ENCODE assay signal across 1 cellular context in the genomic region with DNA sequence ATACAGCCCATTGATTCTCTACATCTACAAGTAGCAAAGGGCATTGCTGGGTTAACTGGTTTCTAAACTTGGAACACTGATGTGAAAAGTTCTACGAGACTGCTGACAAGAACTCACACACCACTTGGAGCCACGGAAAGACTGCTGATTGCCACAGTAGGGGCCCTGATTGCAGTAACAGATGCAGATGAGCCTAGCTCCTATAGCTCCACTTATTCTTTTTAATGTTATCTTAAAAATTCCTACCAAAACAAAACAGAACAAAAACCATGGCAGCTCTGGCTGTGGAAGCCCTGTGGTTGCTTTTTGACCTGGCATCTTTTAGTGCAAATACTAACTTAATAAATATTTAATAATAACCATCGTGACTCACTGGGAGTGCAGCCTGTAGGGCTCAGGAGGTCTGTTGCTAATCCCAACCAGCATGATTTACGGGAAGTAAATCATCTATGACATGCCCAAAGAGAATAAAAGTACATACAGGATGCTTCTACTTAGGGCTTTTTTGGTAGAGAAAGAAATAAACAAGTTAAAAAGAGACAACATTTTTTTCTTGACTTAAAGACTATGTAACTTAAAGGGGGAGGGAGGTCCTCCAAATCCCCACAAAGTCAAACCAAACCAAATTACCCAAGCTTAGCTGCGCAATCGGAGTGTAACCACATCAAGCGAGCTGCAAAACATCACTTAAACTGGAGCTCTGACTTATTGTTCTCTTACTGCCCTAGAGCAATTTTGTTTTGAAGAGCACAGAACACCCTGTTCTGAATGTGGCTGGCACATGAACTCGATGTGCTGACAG.
TF ChIP-seq lines count a peak whose summit lies in the region.

No MANE protein-coding gene starts in this region.

TF ChIP-seq in HEK293, 187 proteins besides CTCF, POLR2A, EP300 and RAD21 (continued from another document and continues in another):
- TF ChIP-seq, protein P1, sequence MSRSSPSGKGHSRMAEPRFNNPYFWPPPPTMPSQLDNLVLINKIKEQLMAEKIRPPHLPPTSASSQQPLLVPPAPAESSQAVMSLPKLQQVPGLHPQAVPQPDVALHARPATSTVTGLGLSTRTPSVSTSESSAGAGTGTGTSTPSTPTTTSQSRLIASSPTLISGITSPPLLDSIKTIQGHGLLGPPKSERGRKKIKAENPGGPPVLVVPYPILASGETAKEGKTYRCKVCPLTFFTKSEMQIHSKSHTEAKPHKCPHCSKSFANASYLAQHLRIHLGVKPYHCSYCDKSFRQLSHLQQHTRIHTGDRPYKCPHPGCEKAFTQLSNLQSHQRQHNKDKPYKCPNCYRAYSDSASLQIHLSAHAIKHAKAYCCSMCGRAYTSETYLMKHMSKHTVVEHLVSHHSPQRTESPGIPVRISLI (tag by site-specific recombination; IDR thresholded peaks at IDR 0.05): no peak
- no peak for TF ChIP-seq ZNF16 (tag by site-specific recombination; IDR thresholded peaks at IDR 0.05; ENCODE audit: low read depth)
- no peak for TF ChIP-seq ZNF2 (tag by site-specific recombination; IDR thresholded peaks at IDR 0.05)
- TF ChIP-seq, protein P2, sequence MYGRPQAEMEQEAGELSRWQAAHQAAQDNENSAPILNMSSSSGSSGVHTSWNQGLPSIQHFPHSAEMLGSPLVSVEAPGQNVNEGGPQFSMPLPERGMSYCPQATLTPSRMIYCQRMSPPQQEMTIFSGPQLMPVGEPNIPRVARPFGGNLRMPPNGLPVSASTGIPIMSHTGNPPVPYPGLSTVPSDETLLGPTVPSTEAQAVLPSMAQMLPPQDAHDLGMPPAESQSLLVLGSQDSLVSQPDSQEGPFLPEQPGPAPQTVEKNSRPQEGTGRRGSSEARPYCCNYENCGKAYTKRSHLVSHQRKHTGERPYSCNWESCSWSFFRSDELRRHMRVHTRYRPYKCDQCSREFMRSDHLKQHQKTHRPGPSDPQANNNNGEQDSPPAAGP (tag by site-specific recombination; IDR thresholded peaks at IDR 0.05): no peak
- no peak for TF ChIP-seq ZNF266 (tag by site-specific recombination; IDR thresholded peaks at IDR 0.05; ENCODE audit: low read depth)
- TF ChIP-seq HOXD13 (CRISPR knock-in tag; IDR thresholded peaks at IDR 0.05; ENCODE audit: borderline replicate concordance): no peak
- TF ChIP-seq, protein P3, sequence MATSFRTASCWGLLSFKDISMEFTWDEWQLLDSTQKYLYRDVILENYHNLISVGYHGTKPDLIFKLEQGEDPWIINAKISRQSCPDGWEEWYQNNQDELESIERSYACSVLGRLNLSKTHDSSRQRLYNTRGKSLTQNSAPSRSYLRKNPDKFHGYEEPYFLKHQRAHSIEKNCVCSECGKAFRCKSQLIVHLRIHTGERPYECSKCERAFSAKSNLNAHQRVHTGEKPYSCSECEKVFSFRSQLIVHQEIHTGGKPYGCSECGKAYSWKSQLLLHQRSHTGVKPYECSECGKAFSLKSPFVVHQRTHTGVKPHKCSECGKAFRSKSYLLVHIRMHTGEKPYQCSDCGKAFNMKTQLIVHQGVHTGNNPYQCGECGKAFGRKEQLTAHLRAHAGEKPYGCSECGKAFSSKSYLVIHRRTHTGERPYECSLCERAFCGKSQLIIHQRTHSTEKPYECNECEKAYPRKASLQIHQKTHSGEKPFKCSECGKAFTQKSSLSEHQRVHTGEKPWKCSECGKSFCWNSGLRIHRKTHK (tag by site-specific recombination; IDR thresholded peaks at IDR 0.05): no peak
- no peak for TF ChIP-seq ZNF785 (tag by site-specific recombination; IDR thresholded peaks at IDR 0.05)
- no peak for TF ChIP-seq ZSCAN23 (tag by site-specific recombination; IDR thresholded peaks at IDR 0.05)
- no peak for TF ChIP-seq ZNF48 (tag by site-specific recombination; IDR thresholded peaks at IDR 0.05)
- TF ChIP-seq, protein P4, sequence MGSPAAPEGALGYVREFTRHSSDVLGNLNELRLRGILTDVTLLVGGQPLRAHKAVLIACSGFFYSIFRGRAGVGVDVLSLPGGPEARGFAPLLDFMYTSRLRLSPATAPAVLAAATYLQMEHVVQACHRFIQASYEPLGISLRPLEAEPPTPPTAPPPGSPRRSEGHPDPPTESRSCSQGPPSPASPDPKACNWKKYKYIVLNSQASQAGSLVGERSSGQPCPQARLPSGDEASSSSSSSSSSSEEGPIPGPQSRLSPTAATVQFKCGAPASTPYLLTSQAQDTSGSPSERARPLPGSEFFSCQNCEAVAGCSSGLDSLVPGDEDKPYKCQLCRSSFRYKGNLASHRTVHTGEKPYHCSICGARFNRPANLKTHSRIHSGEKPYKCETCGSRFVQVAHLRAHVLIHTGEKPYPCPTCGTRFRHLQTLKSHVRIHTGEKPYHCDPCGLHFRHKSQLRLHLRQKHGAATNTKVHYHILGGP (tag by site-specific recombination; IDR thresholded peaks at IDR 0.05): no peak
- no peak for TF ChIP-seq EGR2 (tag by site-specific recombination; IDR thresholded peaks at IDR 0.05; ENCODE audit: low read depth)
- TF ChIP-seq MZF1 (tag by site-specific recombination; IDR thresholded peaks at IDR 0.05; ENCODE audit: borderline replicate concordance): peak; percentile 96
- TF ChIP-seq, protein P5, sequence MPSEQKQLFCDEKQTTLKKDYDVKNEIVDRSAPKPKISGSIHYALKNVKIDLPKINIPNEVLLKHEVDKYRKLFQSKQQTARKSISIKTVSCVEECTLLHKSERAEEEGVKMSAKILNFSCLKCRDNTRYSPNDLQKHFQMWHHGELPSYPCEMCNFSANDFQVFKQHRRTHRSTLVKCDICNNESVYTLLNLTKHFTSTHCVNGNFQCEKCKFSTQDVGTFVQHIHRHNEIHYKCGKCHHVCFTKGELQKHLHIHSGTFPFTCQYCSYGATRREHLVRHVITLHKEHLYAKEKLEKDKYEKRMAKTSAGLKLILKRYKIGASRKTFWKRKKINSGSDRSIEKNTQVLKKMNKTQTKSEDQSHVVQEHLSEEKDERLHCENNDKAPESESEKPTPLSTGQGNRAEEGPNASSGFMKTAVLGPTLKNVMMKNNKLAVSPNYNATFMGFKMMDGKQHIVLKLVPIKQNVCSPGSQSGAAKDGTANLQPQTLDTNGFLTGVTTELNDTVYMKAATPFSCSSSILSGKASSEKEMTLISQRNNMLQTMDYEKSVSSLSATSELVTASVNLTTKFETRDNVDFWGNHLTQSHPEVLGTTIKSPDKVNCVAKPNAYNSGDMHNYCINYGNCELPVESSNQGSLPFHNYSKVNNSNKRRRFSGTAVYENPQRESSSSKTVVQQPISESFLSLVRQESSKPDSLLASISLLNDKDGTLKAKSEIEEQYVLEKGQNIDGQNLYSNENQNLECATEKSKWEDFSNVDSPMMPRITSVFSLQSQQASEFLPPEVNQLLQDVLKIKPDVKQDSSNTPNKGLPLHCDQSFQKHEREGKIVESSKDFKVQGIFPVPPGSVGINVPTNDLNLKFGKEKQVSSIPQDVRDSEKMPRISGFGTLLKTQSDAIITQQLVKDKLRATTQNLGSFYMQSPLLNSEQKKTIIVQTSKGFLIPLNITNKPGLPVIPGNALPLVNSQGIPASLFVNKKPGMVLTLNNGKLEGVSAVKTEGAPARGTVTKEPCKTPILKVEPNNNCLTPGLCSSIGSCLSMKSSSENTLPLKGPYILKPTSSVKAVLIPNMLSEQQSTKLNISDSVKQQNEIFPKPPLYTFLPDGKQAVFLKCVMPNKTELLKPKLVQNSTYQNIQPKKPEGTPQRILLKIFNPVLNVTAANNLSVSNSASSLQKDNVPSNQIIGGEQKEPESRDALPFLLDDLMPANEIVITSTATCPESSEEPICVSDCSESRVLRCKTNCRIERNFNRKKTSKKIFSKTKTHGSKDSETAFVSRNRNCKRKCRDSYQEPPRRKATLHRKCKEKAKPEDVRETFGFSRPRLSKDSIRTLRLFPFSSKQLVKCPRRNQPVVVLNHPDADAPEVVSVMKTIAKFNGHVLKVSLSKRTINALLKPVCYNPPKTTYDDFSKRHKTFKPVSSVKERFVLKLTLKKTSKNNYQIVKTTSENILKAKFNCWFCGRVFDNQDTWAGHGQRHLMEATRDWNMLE (tag by site-specific recombination; conservative IDR thresholded peaks at IDR 0.05; ENCODE audit: low read depth): no peak
- TF ChIP-seq, protein P6, sequence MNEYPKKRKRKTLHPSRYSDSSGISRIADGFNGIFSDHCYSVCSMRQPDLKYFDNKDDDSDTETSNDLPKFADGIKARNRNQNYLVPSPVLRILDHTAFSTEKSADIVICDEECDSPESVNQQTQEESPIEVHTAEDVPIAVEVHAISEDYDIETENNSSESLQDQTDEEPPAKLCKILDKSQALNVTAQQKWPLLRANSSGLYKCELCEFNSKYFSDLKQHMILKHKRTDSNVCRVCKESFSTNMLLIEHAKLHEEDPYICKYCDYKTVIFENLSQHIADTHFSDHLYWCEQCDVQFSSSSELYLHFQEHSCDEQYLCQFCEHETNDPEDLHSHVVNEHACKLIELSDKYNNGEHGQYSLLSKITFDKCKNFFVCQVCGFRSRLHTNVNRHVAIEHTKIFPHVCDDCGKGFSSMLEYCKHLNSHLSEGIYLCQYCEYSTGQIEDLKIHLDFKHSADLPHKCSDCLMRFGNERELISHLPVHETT (tag by site-specific recombination; IDR thresholded peaks at IDR 0.05): no peak
- no peak for TF ChIP-seq ZNF658 (tag by site-specific recombination; IDR thresholded peaks at IDR 0.05)
- no peak for TF ChIP-seq YY2 (tag by site-specific recombination; IDR thresholded peaks at IDR 0.05)
- TF ChIP-seq ZNF202 (tag by site-specific recombination; IDR thresholded peaks at IDR 0.05; ENCODE audit: borderline replicate concordance): no peak
- TF ChIP-seq, protein P7, sequence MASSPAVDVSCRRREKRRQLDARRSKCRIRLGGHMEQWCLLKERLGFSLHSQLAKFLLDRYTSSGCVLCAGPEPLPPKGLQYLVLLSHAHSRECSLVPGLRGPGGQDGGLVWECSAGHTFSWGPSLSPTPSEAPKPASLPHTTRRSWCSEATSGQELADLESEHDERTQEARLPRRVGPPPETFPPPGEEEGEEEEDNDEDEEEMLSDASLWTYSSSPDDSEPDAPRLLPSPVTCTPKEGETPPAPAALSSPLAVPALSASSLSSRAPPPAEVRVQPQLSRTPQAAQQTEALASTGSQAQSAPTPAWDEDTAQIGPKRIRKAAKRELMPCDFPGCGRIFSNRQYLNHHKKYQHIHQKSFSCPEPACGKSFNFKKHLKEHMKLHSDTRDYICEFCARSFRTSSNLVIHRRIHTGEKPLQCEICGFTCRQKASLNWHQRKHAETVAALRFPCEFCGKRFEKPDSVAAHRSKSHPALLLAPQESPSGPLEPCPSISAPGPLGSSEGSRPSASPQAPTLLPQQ (tag by site-specific recombination; IDR thresholded peaks at IDR 0.05): no peak
- no peak for TF ChIP-seq SP2 (tag by site-specific recombination; IDR thresholded peaks at IDR 0.05)
- TF ChIP-seq ZNF121 (tag by site-specific recombination; IDR thresholded peaks at IDR 0.05): no peak
- no peak for TF ChIP-seq ZNF544 (tag by site-specific recombination; IDR thresholded peaks at IDR 0.05)
- no peak for TF ChIP-seq ZNF341 (tag by site-specific recombination; IDR thresholded peaks at IDR 0.05; ENCODE audit: low read depth)
- no peak for TF ChIP-seq ZNF19 (tag by site-specific recombination; IDR thresholded peaks at IDR 0.05; ENCODE audit: low read depth)
- TF ChIP-seq ZNF585B (tag by site-specific recombination; IDR thresholded peaks at IDR 0.05): no peak
- TF ChIP-seq ZNF529 (tag by site-specific recombination; IDR thresholded peaks at IDR 0.05; ENCODE audit: insufficient replicate concordance): no peak
- TF ChIP-seq, protein P8, sequence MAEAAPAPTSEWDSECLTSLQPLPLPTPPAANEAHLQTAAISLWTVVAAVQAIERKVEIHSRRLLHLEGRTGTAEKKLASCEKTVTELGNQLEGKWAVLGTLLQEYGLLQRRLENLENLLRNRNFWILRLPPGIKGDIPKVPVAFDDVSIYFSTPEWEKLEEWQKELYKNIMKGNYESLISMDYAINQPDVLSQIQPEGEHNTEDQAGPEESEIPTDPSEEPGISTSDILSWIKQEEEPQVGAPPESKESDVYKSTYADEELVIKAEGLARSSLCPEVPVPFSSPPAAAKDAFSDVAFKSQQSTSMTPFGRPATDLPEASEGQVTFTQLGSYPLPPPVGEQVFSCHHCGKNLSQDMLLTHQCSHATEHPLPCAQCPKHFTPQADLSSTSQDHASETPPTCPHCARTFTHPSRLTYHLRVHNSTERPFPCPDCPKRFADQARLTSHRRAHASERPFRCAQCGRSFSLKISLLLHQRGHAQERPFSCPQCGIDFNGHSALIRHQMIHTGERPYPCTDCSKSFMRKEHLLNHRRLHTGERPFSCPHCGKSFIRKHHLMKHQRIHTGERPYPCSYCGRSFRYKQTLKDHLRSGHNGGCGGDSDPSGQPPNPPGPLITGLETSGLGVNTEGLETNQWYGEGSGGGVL (tag by site-specific recombination; IDR thresholded peaks at IDR 0.05): no peak
- no peak for TF ChIP-seq ZNF624 (tag by site-specific recombination; IDR thresholded peaks at IDR 0.05)
- TF ChIP-seq ZNF138 (tag by site-specific recombination; IDR thresholded peaks at IDR 0.05; ENCODE audit: borderline replicate concordance): no peak
- no peak for TF ChIP-seq ZNF426 (tag by site-specific recombination; IDR thresholded peaks at IDR 0.05)
- no peak for TF ChIP-seq YY1 (tag by site-specific recombination; IDR thresholded peaks at IDR 0.05)
- no peak for TF ChIP-seq ZBTB48 (tag by site-specific recombination; IDR thresholded peaks at IDR 0.05)
- no peak for TF ChIP-seq ZNF24 (tag by site-specific recombination; IDR thresholded peaks at IDR 0.05)
- no peak for TF ChIP-seq ZNF169 (tag by site-specific recombination; IDR thresholded peaks at IDR 0.05)
- TF ChIP-seq, protein P9, sequence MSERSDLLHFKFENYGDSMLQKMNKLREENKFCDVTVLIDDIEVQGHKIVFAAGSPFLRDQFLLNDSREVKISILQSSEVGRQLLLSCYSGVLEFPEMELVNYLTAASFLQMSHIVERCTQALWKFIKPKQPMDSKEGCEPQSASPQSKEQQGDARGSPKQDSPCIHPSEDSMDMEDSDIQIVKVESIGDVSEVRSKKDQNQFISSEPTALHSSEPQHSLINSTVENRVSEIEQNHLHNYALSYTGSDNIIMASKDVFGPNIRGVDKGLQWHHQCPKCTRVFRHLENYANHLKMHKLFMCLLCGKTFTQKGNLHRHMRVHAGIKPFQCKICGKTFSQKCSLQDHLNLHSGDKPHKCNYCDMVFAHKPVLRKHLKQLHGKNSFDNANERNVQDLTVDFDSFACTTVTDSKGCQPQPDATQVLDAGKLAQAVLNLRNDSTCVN (tag by site-specific recombination; optimal IDR thresholded peaks at IDR 0.05): no peak
- no peak for TF ChIP-seq ZNF560 (tag by site-specific recombination; IDR thresholded peaks at IDR 0.05; ENCODE audit: borderline replicate concordance)
- no peak for TF ChIP-seq ZNF768 (tag by site-specific recombination; IDR thresholded peaks at IDR 0.05)
- no peak for TF ChIP-seq ZNF510 (tag by site-specific recombination; IDR thresholded peaks at IDR 0.05; ENCODE audit: insufficient replicate concordance)
- no peak for TF ChIP-seq OVOL3 (tag by site-specific recombination; IDR thresholded peaks at IDR 0.05)
- no peak for TF ChIP-seq SCRT1 (tag by site-specific recombination; IDR thresholded peaks at IDR 0.05; ENCODE audit: borderline replicate concordance)
- no peak for TF ChIP-seq ZNF664 (tag by site-specific recombination; IDR thresholded peaks at IDR 0.05)
- TF ChIP-seq, protein P10, sequence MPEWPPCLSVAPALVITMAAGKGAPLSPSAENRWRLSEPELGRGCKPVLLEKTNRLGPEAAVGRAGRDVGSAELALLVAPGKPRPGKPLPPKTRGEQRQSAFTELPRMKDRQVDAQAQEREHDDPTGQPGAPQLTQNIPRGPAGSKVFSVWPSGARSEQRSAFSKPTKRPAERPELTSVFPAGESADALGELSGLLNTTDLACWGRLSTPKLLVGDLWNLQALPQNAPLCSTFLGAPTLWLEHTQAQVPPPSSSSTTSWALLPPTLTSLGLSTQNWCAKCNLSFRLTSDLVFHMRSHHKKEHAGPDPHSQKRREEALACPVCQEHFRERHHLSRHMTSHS (tag by site-specific recombination; IDR thresholded peaks at IDR 0.05): no peak
- TF ChIP-seq ZNF394 (tag by site-specific recombination; IDR thresholded peaks at IDR 0.05; ENCODE audit: borderline replicate concordance): 0 out of 2 replicates have a peak, but pooled peaks have one; percentile 33
- no peak for TF ChIP-seq ZNF10 (tag by site-specific recombination; IDR thresholded peaks at IDR 0.05)
- no peak for TF ChIP-seq HOXC10 (CRISPR knock-in tag; IDR thresholded peaks at IDR 0.05)
- no peak for TF ChIP-seq ZNF239 (tag by site-specific recombination; IDR thresholded peaks at IDR 0.05)
